In genomic region chr2:143083636-143084035, GRCh38 we compare ENCODE assay signal across 11 cellular contexts. TPM values are rescaled to one million over a fixed set of nuclear protein-coding genes. Genes with fewer than 3 reads are reported as not detected.
A peak's percentile ranks its signal among the peaks of the same experiment; 100 is the strongest.
DNase-seq lines count a peak whose midpoint lies in the region; ATAC-seq and TF ChIP-seq lines count a peak whose summit lies in the region.
"Had no signal": no experiment of that assay in that cellular context is flagged by ENCODE, and none has a peak within 500 bp of the region (broad histone marks: within the 10 kb centered on the region; RNA-seq: fewer than 3 reads in every experiment).

No MANE protein-coding gene starts in this region.

- H3K27me3 ChIP-seq in PC-9 (ENCODE audit: insufficient read depth, low read depth) (no peaks in the 10 kb centered on the region), fibroblast of lung (ENCODE audit: control insufficient read depth, insufficient read depth, low read length) (no peaks in the 10 kb centered on the region), HAP-1 (ENCODE audit: low read depth) (no peaks in the 10 kb centered on the region)
- H3K27me3 ChIP-seq: cardiac muscle cell, transverse colon had no signal

- CTCF ChIA-PET in PC-9 (lab: Charles Lee), result interaction anchor here (0.7 kb wide), 2 partner anchors 21 to 315 kb away, joined by 5 to 9 read pairs; no protein-coding TSS in a partner anchor

- intact Hi-C loops in PC-9 (cut with micrococcal nuclease; ENCODE audit: unreplicated experiment), result no loop called here

- H3K9ac ChIP-seq in fibroblast of lung (ENCODE audit: insufficient read depth, low read length), result no peak overlapping the region

- H3K27ac ChIP-seq in PC-9 (0 out of 2 replicates have a peak overlapping the region, but pooled peaks have one; percentile 6), fibroblast of lung (ENCODE audit: insufficient read depth, low read length) (peak overlapping the region; percentile 52)
- H3K27ac ChIP-seq: cardiac muscle cell, transverse colon had no signal

- H2AFZ ChIP-seq in PC-9, result peak overlapping the region; percentile 70
- peak overlapping the region; percentile 72 for H2AFZ ChIP-seq in fibroblast of lung (ENCODE audit: low read length)

- no peaks in the 10 kb centered on the region for H3K9me2 ChIP-seq in PC-9 (ENCODE audit: insufficient read depth)

- no peaks in the 10 kb centered on the region for H3K9me3 ChIP-seq in PC-9 (ENCODE audit: insufficient read depth, low read depth)
- H3K9me3 ChIP-seq in fibroblast of lung (ENCODE audit: control insufficient read depth, insufficient read depth, low read depth, low read length), result no peaks in the 10 kb centered on the region
- H3K9me3 ChIP-seq in HAP-1, result no peaks in the 10 kb centered on the region
- H3K9me3 ChIP-seq: transverse colon had no signal

- H3K79me2 ChIP-seq in PC-9 (ENCODE audit: low read depth) (no peaks in the 10 kb centered on the region), fibroblast of lung (ENCODE audit: control insufficient read depth, insufficient read depth, low read length) (no peaks in the 10 kb centered on the region)

- in situ Hi-C loops in HAP-1 (cut with MboI; ENCODE audit: low sequenced_read_pairs), result no loop called here

- H3F3A ChIP-seq in PC-9 (ENCODE audit: insufficient read depth, low read depth), result no peaks in the 10 kb centered on the region

- POLR2A ChIA-PET in PC-9 (lab: Charles Lee; ENCODE audit: unreplicated experiment), result no interaction called here

- no TSS peak for BruUV-seq in PC-9 (replicated peaks; lab: Mats Ljungman, UMichigan)

- TF ChIP-seq CTCF in PC-9 (conservative IDR thresholded peaks at IDR 0.05) (no peak), fibroblast of lung (conservative IDR thresholded peaks at IDR 0.05 in 1 of 2, IDR thresholded peaks at IDR 0.05 in 1 of 2; ENCODE audit: low read depth in 1 of 2, low read length in 2 of 2) (no peak)

- H3K36me3 ChIP-seq in PC-9 (ENCODE audit: low read depth) (no peaks in the 10 kb centered on the region), fibroblast of lung (ENCODE audit: control insufficient read depth, insufficient read depth, low read length) (no peaks in the 10 kb centered on the region), HAP-1 (replicated peaks) (no peaks in the 10 kb centered on the region)
- H3K36me3 ChIP-seq: cardiac muscle cell, transverse colon had no signal

- peak; percentile 41 for ATAC-seq in GM18858 (IDR thresholded peaks at IDR 0.05; ENCODE audit: unreplicated experiment)
- no peak for ATAC-seq in HG02938 (IDR thresholded peaks at IDR 0.05; ENCODE audit: unreplicated experiment)

- H4K20me1 ChIP-seq in PC-9 (ENCODE audit: insufficient read depth), result no peaks in the 10 kb centered on the region
- H4K20me1 ChIP-seq in fibroblast of lung (ENCODE audit: control insufficient read depth, extremely low read depth, insufficient read depth, low read length), result no peaks in the 10 kb centered on the region

- 0 out of 2 replicates have a peak, but pooled peaks cover 5% of the 10 kb centered on the region for H3K4me1 ChIP-seq in PC-9 (replicated peaks; ENCODE audit: insufficient read depth)
- peaks cover 2% of the 10 kb centered on the region for H3K4me1 ChIP-seq in fibroblast of lung (ENCODE audit: control insufficient read depth, extremely low read depth, insufficient read depth, low read length)
- no peaks in the 10 kb centered on the region for H3K4me1 ChIP-seq in HAP-1
- H3K4me1 ChIP-seq: transverse colon had no signal

- H3K4me3 ChIP-seq in PC-9, result peak overlapping the region; percentile 16; the same call in 1 of the 2 replicates
- peak overlapping the region in 3 of 4 experiments; percentile 6 to 18 (median 18) for H3K4me3 ChIP-seq in fibroblast of lung (replicated peaks in 1 of 4; ENCODE audit: control extremely low read depth in 1 of 4, insufficient read depth in 1 of 4, low read depth in 3 of 4, low read length in 4 of 4)
- H3K4me3 ChIP-seq in HAP-1, result no peak overlapping the region
- H3K4me3 ChIP-seq: cardiac muscle cell, transverse colon had no signal

- DNase-seq in A172 (ENCODE audit: low spot score) (peak; percentile 73), PC-9 (no peak), fibroblast of lung (ENCODE audit: low read depth in 2 of 2) (peak; percentile 78 to 88), iPS-NIHi7 (ENCODE audit: extremely low spot score) (no peak), HAP-1 (ENCODE audit: low spot score in 2 of 2) (no peak), KG1 (lab: John Stamatoyannopoulos, UW) (no peak)
- DNase-seq: DMS79 treated with DMSO at 0.1 percent for 48 hours, transverse colon had no signal

- H3K4me2 ChIP-seq in PC-9, result peak overlapping the region; percentile 56
- peak overlapping the region; percentile 66 for H3K4me2 ChIP-seq in fibroblast of lung (ENCODE audit: extremely low read depth, insufficient read depth, low read length)

RNA-seq across cellular contexts. Expression of gene ARHGAP15, which starts 45.6 kb away (rescaled TPM):
- total RNA-seq in A172 (2014; rRNA removed; shearing (Covaris generic)), result not detected in 2 replicates
- total RNA-seq in PC-9 (2021) (not detected in 2 replicates), fibroblast of lung (under 0.01 TPM in 1 of 2 replicates, not detected in the other)
- 0.07 and 0.27 TPM in 2 replicates for polyA plus RNA-seq in fibroblast of lung
- polyA plus RNA-seq in fibroblast of lung (2012), result not detected in 2 replicates
- polyA minus RNA-seq in fibroblast of lung (ENCODE audit: low replicate concordance), result not detected in 2 replicates
- total RNA-seq: cardiac muscle cell had no signal
- polyA plus RNA-seq: cardiac muscle cell had no signal

Comparison
In these comparisons a context has a peak if more than half of its experiments do, and no peak if none do; other contexts are left out.
1. DNase-seq: peak in A172 (single experiment) and fibroblast of lung (2 of 2); none in PC-9 (0 of 2), iPS-NIHi7 (single experiment), HAP-1 (0 of 2) and KG1 (single experiment).